In the genomic region with DNA sequence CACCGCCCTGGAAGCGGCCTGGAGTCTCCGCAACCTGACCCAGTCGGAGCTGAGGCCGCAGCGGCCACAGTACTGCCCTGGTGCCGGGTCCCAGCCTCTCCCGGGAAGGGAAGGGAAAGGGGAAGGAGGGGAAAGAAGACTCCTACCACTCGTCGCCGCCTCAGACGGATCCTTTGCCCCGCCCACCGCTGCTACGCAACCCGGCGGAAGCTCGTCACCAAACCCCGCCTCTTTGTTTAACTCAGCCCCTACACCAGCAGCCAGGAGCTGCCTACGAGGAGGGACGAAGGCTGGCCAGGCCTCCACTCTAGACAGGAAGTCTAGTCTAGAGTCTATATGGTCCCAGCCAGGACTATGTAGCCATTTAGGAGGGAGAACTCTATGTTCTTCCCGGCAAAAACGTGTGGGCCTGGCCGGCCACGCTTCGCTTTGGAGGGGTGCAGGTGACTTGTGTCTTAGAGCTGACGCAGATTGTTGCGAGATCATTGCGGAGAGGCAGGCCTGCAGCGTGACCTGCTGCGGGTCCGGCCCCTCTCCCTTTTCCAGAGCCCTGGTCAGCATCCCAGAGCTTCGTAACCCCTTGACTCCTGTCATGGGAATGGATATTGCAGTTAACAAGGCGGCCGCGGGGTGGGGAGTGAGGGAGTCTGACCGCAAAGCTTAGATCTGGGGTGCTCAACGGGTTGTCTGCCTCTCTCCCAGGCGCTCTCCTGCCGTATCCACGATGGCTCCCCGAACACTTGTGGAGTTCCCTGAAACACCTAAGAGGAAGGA, we compare ENCODE assay signal across 8 cellular contexts. TPM values are rescaled to one million over a fixed set of nuclear protein-coding genes. Genes with fewer than 3 reads are reported as not detected.
DNase-seq lines count a peak whose midpoint lies in the region; ATAC-seq and TF ChIP-seq lines count a peak whose summit lies in the region.

A gene (minus strand): TSS at position 166 of the 774 bp plus-strand sequence. CDS start 7,875 bp downstream, outside the sequence.

- peak within 1 kb of the TSS; percentile 95 for H3K4me2 ChIP-seq in DOHH2 (ENCODE audit: low read length)
- H3K4me2 ChIP-seq in GM23338 = peak within 1 kb of the TSS; percentile 90

- H3K4me3 ChIP-seq in DOHH2 (ENCODE audit: low read length) = peak within 1 kb of the TSS; percentile 94
- H3K4me3 ChIP-seq in GM23338 = peak within 1 kb of the TSS; percentile 74
- peak within 1 kb of the TSS; percentile 82 for H3K4me3 ChIP-seq in naive thymus-derived CD4-positive, alpha-beta T cell (ENCODE audit: low read length)

- peaks cover 23% of the 10 kb centered on the region for H3K36me3 Mint-ChIP-seq in GM23338 (ENCODE audit: low read depth)
- peaks cover 0 to 9% (median 0%) of the 10 kb centered on the region in 5 donors for H3K36me3 Mint-ChIP-seq in naive thymus-derived CD4-positive, alpha-beta T cell
- H3K36me3 Mint-ChIP-seq in stimulated activated naive B cell treated with anti-CD40 and anti-IgM and Interleukin-4, amounts not matched to agents 10 μg/mL and 1 μg/mL and 100 μg/mL, for 72 hours = peaks cover 7 to 20% of the 10 kb centered on the region in 2 donors

- H3K79me2 ChIP-seq in DOHH2 (ENCODE audit: control insufficient read depth, low read length) = peaks cover 44% of the 10 kb centered on the region
- H3K79me2 ChIP-seq in GM23338 (replicated peaks; ENCODE audit: insufficient read depth) = peaks cover 38% of the 10 kb centered on the region

- H3K4me1 ChIP-seq in DOHH2 (ENCODE audit: control insufficient read depth, low read length) = peaks cover 38% of the 10 kb centered on the region
- H3K4me1 ChIP-seq in GM23338 (ENCODE audit: insufficient read depth) = peaks cover 30% of the 10 kb centered on the region
- peaks cover 22 to 27% of the 10 kb centered on the region in 2 donors for H3K4me1 ChIP-seq in naive thymus-derived CD4-positive, alpha-beta T cell (ENCODE audit: control insufficient read depth in 2 of 2, insufficient read depth in 2 of 2, low read length in 2 of 2)

- H3K27me3 Mint-ChIP-seq in GM23338 (ENCODE audit: insufficient read depth, low read depth, poor library complexity) = peaks cover 5% of the 10 kb centered on the region
- H3K27me3 Mint-ChIP-seq in naive thymus-derived CD4-positive, alpha-beta T cell = peaks cover 0 to 3% (median 0%) of the 10 kb centered on the region in 5 donors
- H3K27me3 Mint-ChIP-seq in stimulated activated naive B cell treated with anti-CD40 and anti-IgM and Interleukin-4, amounts not matched to agents 10 μg/mL and 1 μg/mL and 100 μg/mL, for 72 hours = no peaks in the 10 kb centered on the region

- no peak for TF ChIP-seq CTCF in DOHH2 (IDR thresholded peaks at IDR 0.05; ENCODE audit: low read depth, low read length, poor library complexity, severe bottlenecking)
- TF ChIP-seq CTCF in GM23338 (conservative IDR thresholded peaks at IDR 0.05; ENCODE audit: low read depth in 2 of 2) = no peak

- H3K9me3 Mint-ChIP-seq in GM23338 = peaks cover 3% of the 10 kb centered on the region; the same call in 1 of the 3 replicates
- H3K9me3 Mint-ChIP-seq in naive thymus-derived CD4-positive, alpha-beta T cell = no peaks in the 10 kb centered on the region
- H3K9me3 Mint-ChIP-seq in stimulated activated naive B cell treated with anti-CD40 and anti-IgM and Interleukin-4, amounts not matched to agents 10 μg/mL and 1 μg/mL and 100 μg/mL, for 72 hours = no peaks in the 10 kb centered on the region

- peaks cover 5% of the 10 kb centered on the region for H3F3A ChIP-seq in DOHH2 (ENCODE audit: control insufficient read depth, insufficient read depth)
- peaks cover 20% of the 10 kb centered on the region; the same call in 1 of the 2 replicates for H3F3A ChIP-seq in GM23338 (replicated peaks; ENCODE audit: low read depth)

- ATAC-seq in GM23338 = peak; percentile 74
- peak; percentile 90 for ATAC-seq in naive thymus-derived CD4-positive, alpha-beta T cell
- ATAC-seq in stimulated activated naive B cell treated with anti-CD40 and anti-IgM and Interleukin-4, amounts not matched to agents 10 μg/mL and 1 μg/mL and 100 μg/mL, for 72 hours (replicated peaks) = peak; percentile 86

- intact Hi-C loops in naive thymus-derived CD4-positive, alpha-beta T cell (cut with micrococcal nuclease) = loop anchor here (1.0 to 5.0 kb wide), 10 partner anchors 70 to 865 kb away; a partner anchor contains a TSS

- H3K4me3 Mint-ChIP-seq in GM23338 = peak within 1 kb of the TSS; percentile 93
- H3K4me3 Mint-ChIP-seq in naive thymus-derived CD4-positive, alpha-beta T cell = peak within 1 kb of the TSS; percentile 92 to 100 (median 98)
- peak within 1 kb of the TSS; percentile 92 to 96 for H3K4me3 Mint-ChIP-seq in stimulated activated naive B cell treated with anti-CD40 and anti-IgM and Interleukin-4, amounts not matched to agents 10 μg/mL and 1 μg/mL and 100 μg/mL, for 72 hours

- H3K4me1 Mint-ChIP-seq in GM23338 = peaks cover 34% of the 10 kb centered on the region
- peaks cover 16 to 57% (median 46%) of the 10 kb centered on the region in 7 donors for H3K4me1 Mint-ChIP-seq in naive thymus-derived CD4-positive, alpha-beta T cell
- peaks cover 29 to 43% of the 10 kb centered on the region in 2 donors for H3K4me1 Mint-ChIP-seq in stimulated activated naive B cell treated with anti-CD40 and anti-IgM and Interleukin-4, amounts not matched to agents 10 μg/mL and 1 μg/mL and 100 μg/mL, for 72 hours

- CTCF ChIA-PET in naive thymus-derived CD4-positive, alpha-beta T cell (lab: Charles Lee) = interaction anchor here (0.6 to 3.5 kb wide), 27 partner anchors 9 to 890 kb away, joined by 3 to 38 read pairs (median 4); a partner anchor contains a TSS

- H3K27ac ChIP-seq in DOHH2 (ENCODE audit: low read depth, low read length) (peak within 1 kb of the TSS; percentile 78), GM23338 (ENCODE audit: low read depth) (peak within 1 kb of the TSS; percentile 98)
- peak within 1 kb of the TSS; percentile 98 for H3K27ac ChIP-seq in naive thymus-derived CD4-positive, alpha-beta T cell (ENCODE audit: low read depth, low read length)

- no peaks in the 10 kb centered on the region for H3K9me2 ChIP-seq in DOHH2 (replicated peaks; ENCODE audit: control insufficient read depth, low read length)
- H3K9me2 ChIP-seq in GM23338 (ENCODE audit: insufficient read depth) = no peaks in the 10 kb centered on the region

- POLR2A ChIA-PET in naive thymus-derived CD4-positive, alpha-beta T cell (lab: Charles Lee) = interaction anchor here (0.6 to 3.8 kb wide), 55 partner anchors 8 to 505 kb away, joined by 3 to 61 read pairs (median 5); a partner anchor contains a TSS

- no peaks in the 10 kb centered on the region for H4K20me1 ChIP-seq in DOHH2 (ENCODE audit: control insufficient read depth, insufficient read depth, low read depth, low read length)
- peaks cover 6% of the 10 kb centered on the region for H4K20me1 ChIP-seq in GM23338 (replicated peaks; ENCODE audit: insufficient read depth)

- H2AFZ ChIP-seq in GM23338 = peak within 1 kb of the TSS; percentile 23; the same call in 1 of the 2 replicates

- DNase-seq in GM23338 (ENCODE audit: low spot score) (peak; percentile 99), LHCN-M2 (ENCODE audit: low read depth) (peak; percentile 95), RPMI8226 (peak; percentile 95), fibroblast of gingiva (ENCODE audit: low read depth) (peak; percentile 98)
- peak; percentile 83 for DNase-seq in activated T-helper 1 cell treated with anti-CD3 and anti-CD28 coated beads, Interleukin-2, amount 50 U/mL, for 16 hours (ENCODE audit: low read depth in 1 of 2, low spot score in 1 of 2)
- peak; percentile 85 to 93 (median 92) for DNase-seq in naive thymus-derived CD4-positive, alpha-beta T cell
- peak; percentile 91 for DNase-seq in stimulated activated naive B cell treated with anti-CD40 and anti-IgM and Interleukin-4, amounts not matched to agents 10 μg/mL and 1 μg/mL and 100 μg/mL, for 72 hours

- H3K27ac Mint-ChIP-seq in GM23338 = peak within 1 kb of the TSS; percentile 99
- H3K27ac Mint-ChIP-seq in naive thymus-derived CD4-positive, alpha-beta T cell = peak within 1 kb of the TSS; percentile 97 to 100 (median 99)
- H3K27ac Mint-ChIP-seq in stimulated activated naive B cell treated with anti-CD40 and anti-IgM and Interleukin-4, amounts not matched to agents 10 μg/mL and 1 μg/mL and 100 μg/mL, for 72 hours = peak within 1 kb of the TSS; percentile 99

- no peaks in the 10 kb centered on the region for H3K27me3 ChIP-seq in DOHH2 (ENCODE audit: control insufficient read depth, low read length)
- H3K27me3 ChIP-seq in GM23338 (ENCODE audit: insufficient read depth) = no peaks in the 10 kb centered on the region
- no peaks in the 10 kb centered on the region for H3K27me3 ChIP-seq in naive thymus-derived CD4-positive, alpha-beta T cell (ENCODE audit: control insufficient read depth in 2 of 2, insufficient read depth in 2 of 2, low read length in 2 of 2)

- H3K36me3 ChIP-seq in DOHH2 (ENCODE audit: control insufficient read depth, low read length) (peaks cover 10% of the 10 kb centered on the region), GM23338 (ENCODE audit: insufficient read depth) (0 out of 2 replicates have a peak, but pooled peaks cover 2% of the 10 kb centered on the region)
- peaks cover 0 to 5% (median 0%) of the 10 kb centered on the region in 3 experiments for H3K36me3 ChIP-seq in naive thymus-derived CD4-positive, alpha-beta T cell (ENCODE audit: control insufficient read depth in 2 of 3, insufficient read depth in 3 of 3, low read length in 3 of 3)

- H3K9me3 ChIP-seq in DOHH2 (ENCODE audit: control insufficient read depth, insufficient read depth, low read length) = no peaks in the 10 kb centered on the region
- H3K9me3 ChIP-seq in naive thymus-derived CD4-positive, alpha-beta T cell (ENCODE audit: control insufficient read depth in 2 of 3, low read length in 3 of 3) = no peaks in the 10 kb centered on the region

TF ChIP-seq in GM23338, 12 proteins besides CTCF, POLR2A, EP300 and RAD21 (continues in another document):
- TF ChIP-seq POLR2AphosphoS5 (IDR thresholded peaks at IDR 0.05; ENCODE audit: low read depth) (peak; percentile 93), JUNB (IDR thresholded peaks at IDR 0.05; ENCODE audit: unreplicated experiment) (no peak), CREB1 (CRISPR knock-in tag; IDR thresholded peaks at IDR 0.05; ENCODE audit: low read depth) (peak; percentile 87), STAT1 (IDR thresholded peaks at IDR 0.05; ENCODE audit: unreplicated experiment) (no peak)

RNA-seq across cellular contexts. Expression of the gene that starts here (rescaled TPM):
- 68.2 and 77.1 TPM in 2 replicates for total RNA-seq in GM23338 (2014; rRNA removed; shearing (Covaris generic))
- 14.8 and 15.3 TPM in 2 replicates for polyA plus RNA-seq in GM23338 (2016; fragmentation: Nextera tagmentation; extraction: Ambion mirVana)
- 50.3 and 52.8 TPM in 2 replicates for total RNA-seq in LHCN-M2 (2014; rRNA removed)
- 34.0 TPM for polyA plus RNA-seq in LHCN-M2 (2012)
- 10 to 100 TPM; 31.4 to 44.9 (median 43.1) TPM for total RNA-seq in naive thymus-derived CD4-positive, alpha-beta T cell
- polyA plus RNA-seq in naive thymus-derived CD4-positive, alpha-beta T cell = 10 to 100 TPM; 29.4 to 45.8 TPM

Comparison
In these comparisons a context has a peak if more than half of its experiments do, and no peak if none do; other contexts are left out.
1. Peak in every context shown above with its lines: DNase-seq, ATAC-seq, H3K4me3 ChIP-seq and H3K27ac ChIP-seq.